ENCODE assay signal across 11 cellular contexts in genomic region chr4:110119347-110119746, GRCh38.
DNase-seq lines count a peak whose midpoint lies in the region; ATAC-seq, FAIRE-seq and TF ChIP-seq lines count a peak whose summit lies in the region.
"Had no signal": no experiment of that assay in that cellular context is flagged by ENCODE, and none has a peak within 500 bp of the region (broad histone marks: within the 10 kb centered on the region; RNA-seq: fewer than 3 reads in every experiment).

No MANE protein-coding gene starts in this region.

- H3K14ac ChIP-seq in trophoblast cell (ENCODE audit: low read length) = no peak overlapping the region

- no peaks in the 10 kb centered on the region for H3K79me2 ChIP-seq in trophoblast cell (ENCODE audit: control insufficient read depth, insufficient read depth, low read length, poor library complexity)

- H3K4me3 ChIP-seq in bronchial epithelial cell (ENCODE audit: low read depth, low read length) (no peak overlapping the region), trophoblast cell (ENCODE audit: low read depth, low read length) (no peak overlapping the region), right atrium auricular region (no peak overlapping the region)

- H2BK12ac ChIP-seq in trophoblast cell (ENCODE audit: low read length) = no peak overlapping the region

- H2AFZ ChIP-seq in trophoblast cell (ENCODE audit: insufficient read depth, low read length, poor library complexity) = no peak overlapping the region

- WGBS in trophoblast cell (ENCODE audit: extremely low coverage, insufficient coverage, insufficient read length) = no CpG with 5 or more reads among the region's 3 CpGs

- no peak overlapping the region for H3K23ac ChIP-seq in trophoblast cell (ENCODE audit: low read length)

- H3K79me1 ChIP-seq in trophoblast cell (ENCODE audit: low read length) = peaks cover 5% of the 10 kb centered on the region

- no peak overlapping the region for H4K8ac ChIP-seq in trophoblast cell (ENCODE audit: low read depth, low read length)

- no peak for TF ChIP-seq CTCF in bronchial epithelial cell (IDR thresholded peaks at IDR 0.05; ENCODE audit: insufficient read depth, low read length, severe bottlenecking)
- no peak for TF ChIP-seq CTCF in right atrium auricular region (IDR thresholded peaks at IDR 0.05)

- H3K4ac ChIP-seq in trophoblast cell (ENCODE audit: low read depth, low read length) = no peak overlapping the region

- H2AK5ac ChIP-seq in trophoblast cell (ENCODE audit: low read length) = no peak overlapping the region

- H3K36me3 ChIP-seq in bronchial epithelial cell (ENCODE audit: control insufficient read depth, insufficient read depth, low read length) = no peaks in the 10 kb centered on the region
- H3K36me3 ChIP-seq in trophoblast cell (ENCODE audit: control insufficient read depth in 1 of 2, insufficient read depth in 2 of 2, low read length in 2 of 2) = no peaks in the 10 kb centered on the region
- H3K36me3 ChIP-seq in right atrium auricular region = no peaks in the 10 kb centered on the region

- H3K27me3 ChIP-seq in bronchial epithelial cell (ENCODE audit: control insufficient read depth, insufficient read depth, low read length) = no peaks in the 10 kb centered on the region
- no peaks in the 10 kb centered on the region for H3K27me3 ChIP-seq in trophoblast cell (ENCODE audit: insufficient read depth, low read length)
- no peaks in the 10 kb centered on the region for H3K27me3 ChIP-seq in right atrium auricular region

- H3K9ac ChIP-seq in trophoblast cell (ENCODE audit: low read length) = no peak overlapping the region

- DNase-seq in bronchial epithelial cell (ENCODE audit: low read depth) = peak; percentile 88
- peak; percentile 93 to 96 for DNase-seq in trophoblast cell
- no peak for DNase-seq in KG1 (lab: John Stamatoyannopoulos, UW)
- DNase-seq in NOMO-1 treated with DMSO at 0.1 percent for 48 hours (lab: John Stamatoyannopoulos, UW; ENCODE audit: unreplicated experiment) = no peak
- no peak for DNase-seq in pons (ENCODE audit: low spot score)
- no peak for DNase-seq in right atrium auricular region (ENCODE audit: low spot score)
- DNase-seq: cerebellar nuclear complex, NCI-H526 treated with DMSO at 0.1 percent for 48 hours, T-cell had no signal

- no peak overlapping the region for H4K12ac ChIP-seq in trophoblast cell (ENCODE audit: low read depth, low read length)

- H2BK120ac ChIP-seq in trophoblast cell (ENCODE audit: insufficient read depth, low read length, poor library complexity) = no peak overlapping the region

- peaks cover 3 to 10% of the 10 kb centered on the region in 2 experiments for H3K4me1 ChIP-seq in trophoblast cell (ENCODE audit: control insufficient read depth in 1 of 2, insufficient read depth in 2 of 2, low read length in 2 of 2)
- no peaks in the 10 kb centered on the region for H3K4me1 ChIP-seq in right atrium auricular region

- peak; percentile 32 for FAIRE-seq in bronchial epithelial cell (lab: Jason Lieb, UNC)

- H3K27ac ChIP-seq in trophoblast cell (ENCODE audit: low read depth, low read length) = peak overlapping the region; percentile 87
- no peak overlapping the region for H3K27ac ChIP-seq in right atrium auricular region

- peak; percentile 63 for ATAC-seq in GM18861 (IDR thresholded peaks at IDR 0.05; ENCODE audit: unreplicated experiment)
- ATAC-seq in HG03342 (IDR thresholded peaks at IDR 0.05; ENCODE audit: unreplicated experiment) = peak; percentile 56
- ATAC-seq: T-cell had no signal

- H3K9me3 ChIP-seq in trophoblast cell (ENCODE audit: insufficient read depth, low read depth, low read length) (no peaks in the 10 kb centered on the region), right atrium auricular region (no peaks in the 10 kb centered on the region)

- H4K91ac ChIP-seq in trophoblast cell (ENCODE audit: low read depth, low read length) = no peak overlapping the region

- H3K4me2 ChIP-seq in trophoblast cell (ENCODE audit: low read length) = no peak overlapping the region

- H3K18ac ChIP-seq in trophoblast cell (ENCODE audit: low read length) = no peak overlapping the region

- H2BK5ac ChIP-seq in trophoblast cell (ENCODE audit: low read depth, low read length, poor library complexity) = no peak overlapping the region

Comparison
In these comparisons a context has a peak if more than half of its experiments do, and no peak if none do; other contexts are left out.
1. DNase-seq: peak in bronchial epithelial cell (single experiment) and trophoblast cell (2 of 2); none in KG1 (single experiment), NOMO-1 treated with DMSO at 0.1 percent for 48 hours (single experiment), pons (single experiment) and right atrium auricular region (single experiment).